In genomic region chr1:23546897-23547596, GRCh38 we compare ENCODE assay signal across 2 cellular contexts.
TF ChIP-seq lines count a peak whose summit lies in the region.

No MANE protein-coding gene starts in this region.

TF ChIP-seq in HepG2, 621 proteins besides CTCF, POLR2A, EP300 and RAD21:
- peak; percentile 72 for TF ChIP-seq ZNF629 (CRISPR knock-in tag; conservative IDR thresholded peaks at IDR 0.05)
- TF ChIP-seq CHD4 (IDR thresholded peaks at IDR 0.05; ENCODE audit: borderline replicate concordance, low read length): 0 out of 2 replicates have a peak, but pooled peaks have one; percentile 36
- no peak for TF ChIP-seq NAIF1 (CRISPR knock-in tag; IDR thresholded peaks at IDR 0.05; ENCODE audit: borderline replicate concordance)
- TF ChIP-seq TCF12 (IDR thresholded peaks at IDR 0.05): no peak
- TF ChIP-seq TCF12 (CRISPR knock-in tag; IDR thresholded peaks at IDR 0.05): no peak
TF ChIP-seq in HepG2: peak in this region for 2.

TF ChIP-seq in H1, 55 proteins besides CTCF, POLR2A, EP300 and RAD21:
- TF ChIP-seq KDM1A (IDR thresholded peaks at IDR 0.05; ENCODE audit: borderline replicate concordance, low read length) (0 out of 2 replicates have a peak, but pooled peaks have one; percentile 47), ATF3 (IDR thresholded peaks at IDR 0.05; ENCODE audit: insufficient read depth, low read depth, low read length) (no peak)
